Comparison of ENCODE assay signal across 10 cellular contexts in genomic region chr13:94641432-94641941, GRCh38. TPM values are rescaled to one million over a fixed set of nuclear protein-coding genes. Genes with fewer than 3 reads are reported as not detected.
DNase-seq lines count a peak whose midpoint lies in the region; ATAC-seq, FAIRE-seq and TF ChIP-seq lines count a peak whose summit lies in the region.
"Had no signal": no experiment of that assay in that cellular context is flagged by ENCODE, and none has a peak within 500 bp of the region (broad histone marks: within the 10 kb centered on the region; RNA-seq: fewer than 3 reads in every experiment).

No MANE protein-coding gene starts in this region.

- intact Hi-C loops in esophagus squamous epithelium (cut with DNase I): no loop called here

- ATAC-seq in HG02852 (IDR thresholded peaks at IDR 0.05; ENCODE audit: unreplicated experiment): no peak

- H3K4me1 ChIP-seq in neural progenitor cell: no peaks in the 10 kb centered on the region
- H3K4me1 ChIP-seq in esophagus squamous epithelium: peaks cover 5 to 28% (median 9%) of the 10 kb centered on the region in 3 donors

- FAIRE-seq in bronchial epithelial cell (lab: Jason Lieb, UNC) (no peak), GM19239 (lab: Jason Lieb, UNC) (no peak)

- peak overlapping the region; percentile 43 for H2AFZ ChIP-seq in neural progenitor cell (replicated peaks)

- H3K9ac ChIP-seq in neural progenitor cell: no peak overlapping the region

- H3K9me3 Mint-ChIP-seq in neural progenitor cell: peaks cover 7% of the 10 kb centered on the region

- no peak overlapping the region for H3K4me2 ChIP-seq in neural progenitor cell

- H3K79me2 ChIP-seq in neural progenitor cell (ENCODE audit: low read depth): no peaks in the 10 kb centered on the region

- no peaks in the 10 kb centered on the region for H3K27me3 ChIP-seq in bronchial epithelial cell (ENCODE audit: control insufficient read depth, insufficient read depth, low read length)
- H3K27me3 ChIP-seq in neural progenitor cell: no peaks in the 10 kb centered on the region
- H3K27me3 ChIP-seq in esophagus squamous epithelium: no peaks in the 10 kb centered on the region

- H3K36me3 ChIP-seq in bronchial epithelial cell (ENCODE audit: control insufficient read depth, insufficient read depth, low read length) (no peaks in the 10 kb centered on the region), neural progenitor cell (no peaks in the 10 kb centered on the region), esophagus squamous epithelium (no peaks in the 10 kb centered on the region)

- H3K4me3 ChIP-seq in bronchial epithelial cell (ENCODE audit: low read depth, low read length): no peak overlapping the region
- H3K4me3 ChIP-seq in neural progenitor cell: no peak overlapping the region
- no peak overlapping the region for H3K4me3 ChIP-seq in esophagus squamous epithelium

- no peak overlapping the region for H3K4me3 Mint-ChIP-seq in neural progenitor cell
- H3K4me3 Mint-ChIP-seq: activated CD4-positive, alpha-beta memory T cell treated with anti-CD3 and anti-CD28 coated beads for 36 hours had no signal

- WGBS in esophagus squamous epithelium, 2 donors: 13 to 16% methylated on average over 3 of the region's 3 CpGs

- TF ChIP-seq CTCF in bronchial epithelial cell (IDR thresholded peaks at IDR 0.05; ENCODE audit: insufficient read depth, low read length, severe bottlenecking) (no peak), neural progenitor cell (IDR thresholded peaks at IDR 0.05) (no peak), esophagus squamous epithelium (IDR thresholded peaks at IDR 0.05) (no peak)

- peaks cover 18% of the 10 kb centered on the region for H3K4me1 Mint-ChIP-seq in neural progenitor cell

- no peaks in the 10 kb centered on the region for H3K9me3 ChIP-seq in neural progenitor cell (ENCODE audit: low read depth)
- H3K9me3 ChIP-seq in esophagus squamous epithelium: no peaks in the 10 kb centered on the region

- H3F3A ChIP-seq in neural progenitor cell (ENCODE audit: low read depth): no peaks in the 10 kb centered on the region

- no peaks in the 10 kb centered on the region for H4K20me1 ChIP-seq in neural progenitor cell (ENCODE audit: low read depth)

- DNase-seq in EH (ENCODE audit: low read depth) (peak; percentile 72), NCI-H2029 (lab: John Stamatoyannopoulos, UW) (peak; percentile 71), bronchial epithelial cell (ENCODE audit: low read depth) (peak; percentile 94), neural progenitor cell (ENCODE audit: low spot score) (no peak), amygdala (lab: John Stamatoyannopoulos, UW) (no peak), GM19239 (ENCODE audit: insufficient read length, low spot score) (no peak), esophagus squamous epithelium (lab: John Stamatoyannopoulos, UW) (no peak)
- DNase-seq: activated CD4-positive, alpha-beta memory T cell treated with anti-CD3 and anti-CD28 coated beads for 36 hours; NCI-H1694 treated with DMSO at 0.1 percent for 48 hours had no signal

- peaks cover 4% of the 10 kb centered on the region for H3K36me3 Mint-ChIP-seq in neural progenitor cell
- H3K36me3 Mint-ChIP-seq: activated CD4-positive, alpha-beta memory T cell treated with anti-CD3 and anti-CD28 coated beads for 36 hours had no signal

- no peak for TF ChIP-seq POLR2A in esophagus squamous epithelium (IDR thresholded peaks at IDR 0.05)

- no peak overlapping the region for H3K27ac Mint-ChIP-seq in neural progenitor cell
- H3K27ac Mint-ChIP-seq: activated CD4-positive, alpha-beta memory T cell treated with anti-CD3 and anti-CD28 coated beads for 36 hours had no signal

- no peaks in the 10 kb centered on the region for H3K27me3 Mint-ChIP-seq in neural progenitor cell (ENCODE audit: insufficient read depth, low read depth)

- H3K27ac ChIP-seq in neural progenitor cell: no peak overlapping the region
- peak overlapping the region in 1 of 4 donors; percentile 38 for H3K27ac ChIP-seq in esophagus squamous epithelium

RNA-seq across cellular contexts. Expression of gene GPR180, which starts 39.8 kb away (rescaled TPM):
- total RNA-seq in bronchial epithelial cell (8.8 and 12.4 TPM in 2 replicates), neural progenitor cell (ENCODE audit: low replicate concordance) (9.7 and 16.5 TPM in 2 replicates), esophagus squamous epithelium (1 to 10 TPM; 2.6 to 5.3 (median 3.6) TPM)

RNA-seq across cellular contexts. Expression of gene TGDS, which starts 45.5 kb away (rescaled TPM):
- total RNA-seq in bronchial epithelial cell (9.5 and 15.5 TPM in 2 replicates), neural progenitor cell (ENCODE audit: low replicate concordance) (24.3 and 41.2 TPM in 2 replicates), esophagus squamous epithelium (10 to 100 TPM in 2 of 4 donors, 1 to 10 TPM in 2; 2.5 to 17.9 (median 9.8) TPM)

Comparison
In these comparisons a context has a peak if more than half of its experiments do, and no peak if none do; other contexts are left out.
1. DNase-seq: peak in EH (single experiment), NCI-H2029 (single experiment) and bronchial epithelial cell (single experiment); none in neural progenitor cell (single experiment), amygdala (0 of 56), GM19239 (single experiment) and esophagus squamous epithelium (single experiment).